23 cellular contexts compared by ENCODE assay signal in the genomic region with DNA sequence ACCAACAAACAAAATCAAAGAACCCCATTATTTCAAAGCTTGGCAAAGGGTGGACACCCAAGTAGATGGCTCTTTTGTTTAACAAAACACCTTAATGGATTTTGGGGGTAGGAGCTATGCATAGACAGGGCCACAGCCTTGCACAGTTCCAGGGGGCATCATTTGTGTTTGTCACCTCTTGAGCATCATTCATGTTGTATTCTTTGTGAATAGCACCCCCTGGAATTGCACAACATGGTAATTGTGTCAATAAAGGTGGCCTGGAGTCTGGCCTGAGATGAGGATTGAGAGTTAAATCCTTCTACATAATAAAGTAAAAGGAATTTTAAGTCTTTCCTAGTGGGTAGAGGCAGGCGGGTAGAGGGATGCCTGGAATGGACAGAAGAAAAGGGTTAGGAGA. TPM values are rescaled to one million over a fixed set of nuclear protein-coding genes. Genes with fewer than 3 reads are reported as not detected.
DNase-seq lines count a peak whose midpoint lies in the region; ATAC-seq, FAIRE-seq and TF ChIP-seq lines count a peak whose summit lies in the region.
"Had no signal": no experiment of that assay in that cellular context is flagged by ENCODE, and none has a peak within 500 bp of the region (broad histone marks: within the 10 kb centered on the region; RNA-seq: fewer than 3 reads in every experiment).

No MANE protein-coding gene starts in this region.

- no peaks in the 10 kb centered on the region for H3K9me3 Mint-ChIP-seq in CD4-positive, alpha-beta T cell
- H3K9me3 Mint-ChIP-seq in nephron, result no peaks in the 10 kb centered on the region
- H3K9me3 Mint-ChIP-seq in glutamatergic neuron (ENCODE audit: unreplicated experiment), result peaks cover 3% of the 10 kb centered on the region
- H3K9me3 Mint-ChIP-seq: activated naive CD8-positive, alpha-beta T cell treated with anti-CD3 and anti-CD28 coated beads, Interleukin-2, amount 10 ng/mL, durations not matched to agents 7 days and 5 days; activated T-helper 2 cell treated with anti-CD3 and anti-CD28 coated beads, Interferon-gamma antibody, Interleukin-2, Interleukin-4, amounts not matched to agents 10 μg/mL and 5 μg/mL and 100 μg/mL, durations not matched to agents 14 hours and 24 hours and 36 hours had no signal

- no TSS peak for BruUV-seq in GM12878 (replicated peaks; lab: Mats Ljungman, UMichigan)

- SMC1A ChIA-PET in GM12878 (lab: Charles Lee; ENCODE audit: uncharacterized antibody, unreplicated experiment), result interaction anchor here (1.1 kb wide), 1 partner anchor 9 kb away, joined by 3 read pairs; no protein-coding TSS in a partner anchor

- ATAC-seq in CD4-positive, alpha-beta T cell (ENCODE audit: poor library complexity), result no peak
- ATAC-seq in GM12878, result no peak
- no peak for ATAC-seq in GM21367 (IDR thresholded peaks at IDR 0.05; ENCODE audit: unreplicated experiment)
- ATAC-seq: foreskin keratinocyte had no signal

- no peaks in the 10 kb centered on the region for H3K27me3 Mint-ChIP-seq in CD4-positive, alpha-beta T cell
- H3K27me3 Mint-ChIP-seq in nephron (ENCODE audit: low read depth) (no peaks in the 10 kb centered on the region), glutamatergic neuron (ENCODE audit: unreplicated experiment) (peaks cover 4% of the 10 kb centered on the region)

- no peak for TF ChIP-seq POLR2A in GM12878 (IDR thresholded peaks at IDR 0.05; ENCODE audit: low read depth, low read length)

- H3K36me3 ChIP-seq in HUES64 (ENCODE audit: insufficient read depth, low read length) (no peaks in the 10 kb centered on the region), GM12878 (ENCODE audit: control insufficient read depth in 2 of 2, insufficient read depth in 2 of 2, low read length in 1 of 2) (no peaks in the 10 kb centered on the region)
- H3K36me3 ChIP-seq: BLaER1 had no signal

- TF ChIP-seq RAD21 in GM12878 (IDR thresholded peaks at IDR 0.05; ENCODE audit: insufficient read depth, low read depth, low read length), result no peak

- intact Hi-C loops in CD4-positive, alpha-beta T cell (cut with DNase I, micrococcal nuclease), result loop anchor here in 1 of 2 experiments (5.0 to 10.0 kb wide), 3 partner anchors 115 to 312 kb away; a partner anchor contains a TSS
- intact Hi-C loops in GM12878 (cut with micrococcal nuclease; ENCODE audit: unreplicated experiment), result no loop called here

- H3K4me3 Mint-ChIP-seq in CD4-positive, alpha-beta T cell, result peak overlapping the region; percentile 4
- peak overlapping the region in 2 of 3 experiments; percentile 51 to 55 for H3K4me3 Mint-ChIP-seq in nephron
- H3K4me3 Mint-ChIP-seq in glutamatergic neuron (ENCODE audit: unreplicated experiment), result no peak overlapping the region
- H3K4me3 Mint-ChIP-seq: activated naive CD8-positive, alpha-beta T cell treated with anti-CD3 and anti-CD28 coated beads, Interleukin-2, amount 10 ng/mL, durations not matched to agents 7 days and 5 days had no signal

- WGBS in HUES64, result 40% methylated on average over 1 of the region's 1 CpG
- 94% methylated on average over 1 of the region's 1 CpG for WGBS in GM12878 (ENCODE audit: insufficient coverage, insufficient replicate concordance, low lambda C conversion rate, missing lambda C conversion rate)

- no peak overlapping the region for H3K27ac ChIP-seq in CD4-positive, alpha-beta T cell (ENCODE audit: low read depth, low read length)
- H3K27ac ChIP-seq in HUES64 (ENCODE audit: low read depth, low read length) (peak overlapping the region; percentile 69), GM12878 (ENCODE audit: control insufficient read depth, insufficient read depth) (no peak overlapping the region)
- H3K27ac ChIP-seq: BLaER1, foreskin keratinocyte, RWPE1, SK-N-MC, VCaP had no signal

- H3K79me2 ChIP-seq in GM12878 (ENCODE audit: control insufficient read depth, insufficient read depth, low read length), result peaks cover 17% of the 10 kb centered on the region

- H3K36me3 Mint-ChIP-seq in CD4-positive, alpha-beta T cell (ENCODE audit: low read depth), result peaks cover 10% of the 10 kb centered on the region
- no peaks in the 10 kb centered on the region for H3K36me3 Mint-ChIP-seq in nephron (ENCODE audit: low read depth)
- H3K36me3 Mint-ChIP-seq in glutamatergic neuron (ENCODE audit: unreplicated experiment), result no peaks in the 10 kb centered on the region
- H3K36me3 Mint-ChIP-seq: activated naive CD8-positive, alpha-beta T cell treated with anti-CD3 and anti-CD28 coated beads, Interleukin-2, amount 10 ng/mL, durations not matched to agents 7 days and 5 days had no signal

- H3K27me3 ChIP-seq in CD4-positive, alpha-beta T cell (ENCODE audit: control insufficient read depth, insufficient read depth, low read length), result peaks cover 2% of the 10 kb centered on the region
- no peaks in the 10 kb centered on the region for H3K27me3 ChIP-seq in HUES64 (ENCODE audit: insufficient read depth, low read length)
- no peaks in the 10 kb centered on the region for H3K27me3 ChIP-seq in GM12878 (replicated peaks in 1 of 2; ENCODE audit: control insufficient read depth in 2 of 2, insufficient read depth in 2 of 2, low read length in 1 of 2)
- H3K27me3 ChIP-seq: BLaER1, foreskin keratinocyte had no signal

- RAD21 ChIA-PET in GM12878 (lab: Charles Lee; ENCODE audit: unreplicated experiment), result interaction anchor here (1.3 kb wide), 1 partner anchor 109 kb away, joined by 3 read pairs; no protein-coding TSS in a partner anchor

- POLR2A ChIA-PET in CD4-positive, alpha-beta T cell (lab: Charles Lee), result no interaction called here
- POLR2A ChIA-PET in GM12878 (lab: Charles Lee), result interaction anchor here (1.8 kb wide), 1 partner anchor 9 kb away, joined by 5 read pairs; no protein-coding TSS in a partner anchor

- H3K9ac ChIP-seq in HUES64 (ENCODE audit: low read depth, low read length) (no peak overlapping the region), GM12878 (ENCODE audit: control insufficient read depth, insufficient read depth, low read length) (no peak overlapping the region)
- H3K9ac ChIP-seq: BLaER1 had no signal

- no peaks in the 10 kb centered on the region for H3K9me3 ChIP-seq in CD4-positive, alpha-beta T cell (ENCODE audit: control insufficient read depth, low read length)
- H3K9me3 ChIP-seq in HUES64 (ENCODE audit: insufficient read depth, low read depth, low read length) (no peaks in the 10 kb centered on the region), GM12878 (replicated peaks; ENCODE audit: control insufficient read depth, insufficient read depth, low read length) (no peaks in the 10 kb centered on the region)
- H3K9me3 ChIP-seq: BLaER1 had no signal

- peak overlapping the region; percentile 51; the same call in 1 of the 2 replicates for H3K4me2 ChIP-seq in GM12878 (ENCODE audit: control insufficient read depth, insufficient read depth)
- H3K4me2 ChIP-seq: BLaER1 had no signal

- H3K4me1 ChIP-seq in HUES64 (ENCODE audit: insufficient read depth, low read length) (peaks cover 36% of the 10 kb centered on the region), GM12878 (ENCODE audit: control insufficient read depth, insufficient read depth, low read length) (peaks cover 8% of the 10 kb centered on the region; the same call in 1 of the 2 replicates)

- CTCF ChIA-PET in CD4-positive, alpha-beta T cell (lab: Charles Lee), result interaction anchor here (1.6 kb wide), 1 partner anchor 104 kb away, joined by 3 read pairs; no protein-coding TSS in a partner anchor
- CTCF ChIA-PET in GM12878 (lab: Yijun Ruan, JAX), result interaction anchor here (0.7 to 1.0 kb wide), 2 partner anchors 9 to 33 kb away, joined by 3 read pairs; no protein-coding TSS in a partner anchor

- no peaks in the 10 kb centered on the region for H4K20me1 ChIP-seq in GM12878 (ENCODE audit: control insufficient read depth, insufficient read depth)

- TF ChIP-seq CTCF in CD4-positive, alpha-beta T cell (IDR thresholded peaks at IDR 0.05), result no peak
- no peak for TF ChIP-seq CTCF in GM12878 (IDR thresholded peaks at IDR 0.05 in 2 of 3, conservative IDR thresholded peaks at IDR 0.05 in 1 of 3; ENCODE audit: control insufficient read depth in 2 of 3, extremely low read depth in 1 of 3, insufficient read depth in 1 of 3, low read depth in 3 of 3, low read length in 3 of 3)
- TF ChIP-seq CTCF in nephron (IDR thresholded peaks at IDR 0.05; ENCODE audit: unreplicated experiment in 3 of 3), result no peak
- TF ChIP-seq CTCF in glutamatergic neuron (IDR thresholded peaks at IDR 0.05; ENCODE audit: partially characterized antibody, unreplicated experiment), result no peak

- no peak overlapping the region for H3K27ac Mint-ChIP-seq in CD4-positive, alpha-beta T cell
- H3K27ac Mint-ChIP-seq in nephron, result peak overlapping the region in 1 of 3 experiments; percentile 70
- no peak overlapping the region for H3K27ac Mint-ChIP-seq in glutamatergic neuron (ENCODE audit: unreplicated experiment)
- H3K27ac Mint-ChIP-seq: activated naive CD8-positive, alpha-beta T cell treated with anti-CD3 and anti-CD28 coated beads, Interleukin-2, amount 10 ng/mL, durations not matched to agents 7 days and 5 days; activated T-helper 2 cell treated with anti-CD3 and anti-CD28 coated beads, Interferon-gamma antibody, Interleukin-2, Interleukin-4, amounts not matched to agents 10 μg/mL and 5 μg/mL and 100 μg/mL, durations not matched to agents 14 hours and 24 hours and 36 hours had no signal

- peak overlapping the region; percentile 19; the same call in 1 of the 2 replicates for H2AFZ ChIP-seq in GM12878 (ENCODE audit: control insufficient read depth, low read depth, low read length)

- FAIRE-seq in GM12878 (lab: Jason Lieb, UNC), result no peak
- FAIRE-seq: GM18507 had no signal

- no peak for DNase-seq in CD4-positive, alpha-beta T cell
- DNase-seq in GM12878 (ENCODE audit: low read depth, low spot score) (no peak), NCI-H82 treated with DMSO at 0.1 percent for 48 hours (lab: John Stamatoyannopoulos, UW; ENCODE audit: unreplicated experiment) (no peak), NCI-H345 (lab: John Stamatoyannopoulos, UW) (no peak), glutamatergic neuron (no peak)
- DNase-seq: activated CD8-positive, alpha-beta memory T cell treated with anti-CD3 and anti-CD28 coated beads, Interleukin-2, amount 50 U/mL, for 48 hours; activated naive CD8-positive, alpha-beta T cell treated with anti-CD3 and anti-CD28 coated beads, Interleukin-2, amount 10 ng/mL, durations not matched to agents 7 days and 5 days; cerebellar nuclear complex; erythroblast; foreskin keratinocyte; NCI-H1417; NCI-H510A; substantia nigra; T-helper 2 cell had no signal

- H3K4me3 ChIP-seq in HUES64 (ENCODE audit: low read length) (peak overlapping the region; percentile 26; the same call in 1 of the 2 replicates), GM12878 (no peak overlapping the region)
- H3K4me3 ChIP-seq: BLaER1, SK-N-MC had no signal

- H3K4me1 Mint-ChIP-seq in CD4-positive, alpha-beta T cell (ENCODE audit: low read depth), result peaks cover 20% of the 10 kb centered on the region
- peaks cover 17% of the 10 kb centered on the region for H3K4me1 Mint-ChIP-seq in nephron
- H3K4me1 Mint-ChIP-seq in glutamatergic neuron (ENCODE audit: low read depth, unreplicated experiment), result peaks cover 7% of the 10 kb centered on the region

- no peak for TF ChIP-seq EP300 in GM12878 (IDR thresholded peaks at IDR 0.05; ENCODE audit: borderline replicate concordance in 1 of 2, control insufficient read depth in 1 of 2, low read depth in 2 of 2, low read length in 2 of 2)

- in situ Hi-C loops in GM12878 (cut with MboI), result no loop called here

RNA-seq across cellular contexts. Expression of a gene that starts 3.3 kb away (rescaled TPM):
- total RNA-seq in CD4-positive, alpha-beta T cell, result 10 to 100 TPM; 21.7 to 24.9 TPM
- 19.8 TPM for polyA plus RNA-seq in HUES64 (2013, experiment 1 of 2)
- 20.7 TPM for polyA plus RNA-seq in HUES64 (2013, experiment 2 of 2)
- total RNA-seq in GM12878 (2013; cell fraction: nucleolus; rRNA removed), result 40.7 and 46.4 TPM in 2 replicates
- total RNA-seq in GM12878 (2014; rRNA removed), result 10.8 and 12.6 TPM in 2 replicates
- 7.0 TPM in 2 replicates for total RNA-seq in GM12878 (2014; rRNA removed; fragmentation: Illumina TruSeq; extraction: Trizol)
- total RNA-seq in GM12878 (2021), result 8.9 and 9.1 TPM in 2 replicates
- polyA plus RNA-seq in GM12878 (2011; ENCODE audit: low read depth), result 3.9 TPM
- 13.1 and 18.6 TPM in 2 replicates for polyA plus RNA-seq in GM12878 (2011; rRNA removed)
- 5.0 and 6.3 TPM in 2 replicates for polyA plus RNA-seq in GM12878 (2011; cell fraction: cytosol; rRNA removed)
- polyA plus RNA-seq in GM12878 (2011; cell fraction: nucleus; rRNA removed), result 12.2 and 14.5 TPM in 2 replicates
- 3.9 and 5.7 TPM in 2 replicates for polyA plus RNA-seq in GM12878 (2012)
- polyA plus RNA-seq in GM12878 (2014; fragmentation: Illumina TruSeq; extraction: Trizol), result 6.3 and 8.3 TPM in 2 replicates
- 1 to 10 TPM; 1.1 TPM for polyA plus RNA-seq in GM12878 (2014; fragmentation: Nextera tagmentation; extraction: Ambion mirVana)
- polyA plus RNA-seq in GM12878 (2014; rRNA removed), result 4.8 and 4.9 TPM in 2 replicates
- 1 to 10 TPM; 3.4 to 5.4 TPM for polyA plus RNA-seq in GM12878 (2016; fragmentation: Nextera tagmentation; extraction: Ambion mirVana)
- polyA minus RNA-seq in GM12878 (2011; rRNA and poly(A)+ RNA removed), result 16.2 and 25.7 TPM in 2 replicates
- polyA minus RNA-seq in GM12878 (2011; cell fraction: cytosol; rRNA and poly(A)+ RNA removed), result 4.9 and 7.7 TPM in 2 replicates
- polyA minus RNA-seq in GM12878 (2011; cell fraction: nucleus; rRNA and poly(A)+ RNA removed), result 24.5 and 38.2 TPM in 2 replicates
- 26.7 TPM for total RNA-seq in glutamatergic neuron (ENCODE audit: unreplicated experiment)
